Comparison of ENCODE assay signal across 30 cellular contexts in genomic region chrX:148979786-148980185, GRCh38.
DNase-seq lines count a peak whose midpoint lies in the region; TF ChIP-seq lines count a peak whose summit lies in the region.
"Had no signal": no experiment of that assay in that cellular context is flagged by ENCODE, and none has a peak within 500 bp of the region (broad histone marks: within the 10 kb centered on the region; RNA-seq: fewer than 3 reads in every experiment).

No MANE protein-coding gene starts in this region.

- no peaks in the 10 kb centered on the region for H3K36me3 ChIP-seq in ovary
- H3K36me3 ChIP-seq: BE2C had no signal

- WGBS in ovary, 3 donors, result 75 to 92% (median 79%) methylated on average over 4 of the region's 4 CpGs

- no peak for TF ChIP-seq CTCF in ovary (IDR thresholded peaks at IDR 0.05)

- TF ChIP-seq POLR2A in ovary (IDR thresholded peaks at IDR 0.05), result no peak

- no peaks in the 10 kb centered on the region for H3K4me1 ChIP-seq in ovary (ENCODE audit: insufficient read depth)
- H3K4me1 ChIP-seq: A549; BE2C; BLaER1; BLaER1 treated with 17β-estradiol and CSF1 and Interleukin-3, amounts not matched to agents 10 nM and 100 nM; Caco-2 had no signal

- H3K9me3 ChIP-seq in ovary, result no peaks in the 10 kb centered on the region
- H3K9me3 ChIP-seq: A549; BE2C; BLaER1; BLaER1 treated with 17β-estradiol and CSF1 and Interleukin-3, amounts not matched to agents 10 nM and 100 nM; Caco-2 had no signal

- TF ChIP-seq EP300 in ovary (IDR thresholded peaks at IDR 0.05), result no peak

- no peak overlapping the region for H3K4me3 ChIP-seq in ovary
- H3K4me3 ChIP-seq: A549; BLaER1; BLaER1 treated with 17β-estradiol and CSF1 and Interleukin-3, amounts not matched to agents 10 nM and 100 nM had no signal

- intact Hi-C loops in ovary (cut with DNase I), result no loop called here

- H3K27me3 ChIP-seq in ovary, result no peaks in the 10 kb centered on the region
- H3K27me3 ChIP-seq: BE2C; BLaER1; BLaER1 treated with 17β-estradiol and CSF1 and Interleukin-3, amounts not matched to agents 10 nM and 100 nM had no signal

- DNase-seq in G401 (ENCODE audit: low spot score), result peak; percentile 66
- DNase-seq in cerebellar cortex (ENCODE audit: low spot score), result peak; percentile 55
- peak; percentile 27 for DNase-seq in cerebellum (ENCODE audit: low spot score)
- DNase-seq in retina, result no peak
- DNase-seq in NCI-H82 treated with DMSO at 0.1 percent for 48 hours (lab: John Stamatoyannopoulos, UW; ENCODE audit: unreplicated experiment), result no peak
- DNase-seq in ovary, result no peak
- DNase-seq: 8988T; ACHN; AML-193; BE2C; Caco-2; Calu3; CD4-positive, alpha-beta memory T cell; CD4-positive, alpha-beta T cell; CD4-positive, CD25-positive, alpha-beta regulatory T cell; CD8-positive, alpha-beta memory T cell; CD8-positive, alpha-beta T cell; COR-L47; DMS 273 treated with DMSO at 0.1 percent for 48 hours; DMS153; DMS53; DMS79; DMS79 treated with DMSO at 0.1 percent for 48 hours; DND-41; EL had no signal

- H3K27ac ChIP-seq in ovary, result no peak overlapping the region
- H3K27ac ChIP-seq: 22Rv1; A549; BLaER1; BLaER1 treated with 17β-estradiol and CSF1 and Interleukin-3, amounts not matched to agents 10 nM and 100 nM; C4-2B had no signal

- in situ Hi-C loops in G401 (cut with HindIII; ENCODE audit: low sequenced_read_pairs), result no loop called here

Comparison
In these comparisons a context has a peak if more than half of its experiments do, and no peak if none do; other contexts are left out.
1. DNase-seq: peak in G401 (single experiment), cerebellar cortex (single experiment) and cerebellum (single experiment); none in retina (single experiment), NCI-H82 treated with DMSO at 0.1 percent for 48 hours (single experiment) and ovary (0 of 5).